8 cellular contexts compared by ENCODE assay signal in the genomic region with DNA sequence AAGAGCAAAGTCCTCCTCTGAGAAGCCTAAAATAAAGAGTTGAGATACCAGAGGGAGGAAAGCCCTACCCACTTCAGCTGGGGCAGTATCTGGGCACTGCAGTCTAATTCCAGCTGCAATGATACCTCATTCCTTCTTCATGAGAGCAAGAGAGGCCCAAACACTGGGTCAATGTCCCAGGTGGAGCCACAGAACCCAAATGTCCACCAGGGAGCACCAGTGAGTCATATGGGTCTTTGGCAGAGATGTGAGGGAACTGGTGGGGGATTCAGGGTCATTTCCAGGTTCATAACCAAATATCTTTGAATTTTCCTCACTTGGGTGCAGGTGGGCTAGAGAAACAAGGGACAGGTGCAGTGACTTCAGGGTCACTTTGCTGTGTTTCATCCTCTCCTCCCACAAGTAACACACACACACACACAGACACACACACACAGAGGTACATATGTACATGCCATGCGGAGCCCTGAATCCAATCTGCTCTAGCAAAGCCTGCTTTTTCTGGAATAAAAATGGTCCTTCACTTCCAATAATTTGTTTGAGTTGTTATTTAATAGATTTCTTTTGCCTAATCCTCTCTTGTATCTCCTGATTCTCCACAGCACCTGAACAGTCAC.
DNase-seq lines count a peak whose midpoint lies in the region; ATAC-seq, FAIRE-seq and TF ChIP-seq lines count a peak whose summit lies in the region.

No MANE protein-coding gene starts in this region.

- H3K4me1 ChIP-seq in K562 (replicated peaks in 1 of 2; ENCODE audit: control insufficient read depth in 2 of 2, insufficient read depth in 2 of 2, low read length in 2 of 2) (no peaks in the 10 kb centered on the region), HepG2 (ENCODE audit: insufficient read depth, low read length) (no peaks in the 10 kb centered on the region)

- no peak overlapping the region for H3K27ac Mint-ChIP-seq in immature natural killer cell

- H2AFZ ChIP-seq in K562 (ENCODE audit: low read depth, low read length) (no peak overlapping the region), HepG2 (ENCODE audit: low read length) (no peak overlapping the region)

- H3K27me3 Mint-ChIP-seq in immature natural killer cell (ENCODE audit: low read depth in 3 of 3): peaks cover 0 to 1% (median 0%) of the 10 kb centered on the region in 3 donors

- TF ChIP-seq EP300 in K562 (IDR thresholded peaks at IDR 0.05; ENCODE audit: low read length): no peak
- TF ChIP-seq EP300 in HepG2 (IDR thresholded peaks at IDR 0.05; ENCODE audit: low read depth in 2 of 2, low read length in 2 of 2): no peak
- no peak for TF ChIP-seq EP300 in HepG2 (CRISPR knock-in tag; IDR thresholded peaks at IDR 0.05; ENCODE audit: borderline replicate concordance)

- H3K9me3 ChIP-seq in K562 (replicated peaks; ENCODE audit: control insufficient read depth, insufficient read depth, low read depth, low read length) (no peaks in the 10 kb centered on the region), HepG2 (ENCODE audit: low read length) (no peaks in the 10 kb centered on the region)

- 0% methylated on average over 1 of the region's 1 CpG for WGBS in K562 (ENCODE audit: insufficient coverage, low coverage, missing lambda C conversion rate)
- 81% methylated on average over 1 of the region's 1 CpG for WGBS in HepG2 (ENCODE audit: low lambda C conversion rate)

- TF ChIP-seq CTCF in AG04449 (IDR thresholded peaks at IDR 0.05; ENCODE audit: insufficient read depth, low read length, missing control alignments): peak; percentile 75
- peak; percentile 82 for TF ChIP-seq CTCF in GM12872 (IDR thresholded peaks at IDR 0.05; ENCODE audit: insufficient read depth, low read depth, low read length)
- peak; percentile 66 to 76 (median 69) for TF ChIP-seq CTCF in K562 (IDR thresholded peaks at IDR 0.05 in 2 of 3, conservative IDR thresholded peaks at IDR 0.05 in 1 of 3; ENCODE audit: insufficient read depth in 2 of 3, low read depth in 1 of 3, low read length in 3 of 3)
- peak; percentile 54 for TF ChIP-seq CTCF in HepG2 (CRISPR knock-in tag; IDR thresholded peaks at IDR 0.05)

- H3K36me3 Mint-ChIP-seq in immature natural killer cell: no peaks in the 10 kb centered on the region

- H3K4me3 ChIP-seq in AG04449 (ENCODE audit: low read depth, low read length) (no peak overlapping the region), K562 (no peak overlapping the region), HepG2 (replicated peaks in 1 of 3; ENCODE audit: insufficient read depth in 1 of 3, low read depth in 2 of 3, low read length in 3 of 3) (no peak overlapping the region)

- no TSS peak for BruUV-seq in K562 (replicated peaks; lab: Mats Ljungman, UMichigan)
- BruUV-seq in HepG2 (replicated peaks; lab: Mats Ljungman, UMichigan): no TSS peak

- H3K9ac ChIP-seq in K562 (ENCODE audit: insufficient read depth in 1 of 2, low read depth in 2 of 2, low read length in 2 of 2) (no peak overlapping the region), HepG2 (ENCODE audit: insufficient read depth, low read depth, low read length) (no peak overlapping the region)

- TF ChIP-seq POLR2A in K562 (conservative IDR thresholded peaks at IDR 0.05): no peak
- TF ChIP-seq POLR2A in HepG2 (IDR thresholded peaks at IDR 0.05; ENCODE audit: insufficient read depth in 1 of 2, low read depth in 2 of 2, low read length in 2 of 2): no peak

- TF ChIP-seq RAD21 in K562 (CRISPR knock-in tag; conservative IDR thresholded peaks at IDR 0.05 in 1 of 2, IDR thresholded peaks at IDR 0.05 in 1 of 2) (peak; percentile 36 to 50; a peak in 3 of 4 replicates), HepG2 (CRISPR knock-in tag; IDR thresholded peaks at IDR 0.05) (no peak)

- H3K9me3 Mint-ChIP-seq in immature natural killer cell: peaks cover 0 to 2% (median 0%) of the 10 kb centered on the region in 6 donors

- H3K27me3 ChIP-seq in K562 (ENCODE audit: control insufficient read depth in 2 of 2, insufficient read depth in 2 of 2, low read length in 2 of 2) (peaks cover 0 to 13% of the 10 kb centered on the region in 2 experiments; a peak in 1 of 5 replicates), HepG2 (ENCODE audit: control insufficient read depth in 1 of 2, insufficient read depth in 2 of 2, low read length in 2 of 2) (no peaks in the 10 kb centered on the region)

- CTCF ChIA-PET in AG04449 (lab: Yijun Ruan, JAX) (interaction anchor here (1.4 to 8.4 kb wide), 6 partner anchors 12 to 843 kb away, joined by 3 to 54 read pairs (median 13); no protein-coding TSS in a partner anchor), K562 (lab: Yijun Ruan, JAX; ENCODE audit: low intra/inter-chr PET ratio) (interaction anchor here (0.7 kb wide), 1 partner anchor 843 kb away, joined by 4 read pairs; no protein-coding TSS in a partner anchor), HepG2 (lab: Yijun Ruan, JAX; ENCODE audit: low intra/inter-chr PET ratio, low total read pairs) (interaction anchor here (1.1 kb wide), 1 partner anchor 842 kb away, joined by 3 read pairs; no protein-coding TSS in a partner anchor)

- DNase-seq in AG04449 (ENCODE audit: low read depth, low spot score) (no peak), LoVo (ENCODE audit: low spot score) (peak; percentile 1), K562 (ENCODE audit: extremely low read depth in 1 of 4, low spot score in 3 of 4) (peak; percentile 39 to 61 (median 50)), HepG2 (ENCODE audit: low spot score) (peak; percentile 25), immature natural killer cell (no peak), NCI-H2107 treated with DMSO at 0.1 percent for 48 hours (lab: John Stamatoyannopoulos, UW; ENCODE audit: unreplicated experiment) (no peak), glomerular visceral epithelial cell (ENCODE audit: extremely low spot score) (no peak)

- in situ Hi-C loops in K562 (cut with MboI): no loop called here
- in situ Hi-C loops in HepG2 (cut with HindIII; ENCODE audit: extremely low pct_ligation_motif_present, low pct_unique_long_range_greater_than_20kb): no loop called here

- H3K36me3 ChIP-seq in K562 (ENCODE audit: control insufficient read depth, insufficient read depth, low read length) (no peaks in the 10 kb centered on the region), HepG2 (replicated peaks in 1 of 2; ENCODE audit: control insufficient read depth in 1 of 2, insufficient read depth in 2 of 2, low read length in 2 of 2) (no peaks in the 10 kb centered on the region)

- no peaks in the 10 kb centered on the region for H3K4me1 Mint-ChIP-seq in immature natural killer cell

- FAIRE-seq in K562 (lab: Jason Lieb, UNC): peak; percentile 71
- no peak for FAIRE-seq in HepG2 (lab: Jason Lieb, UNC)

- H3K9me1 ChIP-seq in K562 (ENCODE audit: control insufficient read depth, insufficient read depth, low read length): no peaks in the 10 kb centered on the region

- H3K27ac ChIP-seq in K562 (ENCODE audit: extremely low read depth, low read depth, low read length) (no peak overlapping the region), HepG2 (ENCODE audit: extremely low read length, insufficient read depth, low read length) (no peak overlapping the region)

- H3K4me2 ChIP-seq in K562 (ENCODE audit: insufficient read depth, low read length): no peak overlapping the region
- H3K4me2 ChIP-seq in HepG2 (ENCODE audit: low read depth, low read length): no peak overlapping the region

- H3K79me2 ChIP-seq in K562 (ENCODE audit: control insufficient read depth, insufficient read depth, low read length): no peaks in the 10 kb centered on the region
- no peaks in the 10 kb centered on the region for H3K79me2 ChIP-seq in HepG2 (ENCODE audit: insufficient read depth, low read length)

- intact Hi-C loops in K562 (cut with micrococcal nuclease) (loop anchor here (5.0 kb wide), 1 partner anchor 841 kb away; no protein-coding TSS in a partner anchor), HepG2 (cut with micrococcal nuclease; ENCODE audit: unreplicated experiment) (loop anchor here (2.0 kb wide), 1 partner anchor 120 kb away; no protein-coding TSS in a partner anchor)

- ATAC-seq in K562 (peak; percentile 87), HepG2 (peak; percentile 81)

- POLR2A ChIA-PET in AG04449 (lab: Yijun Ruan, JAX): no interaction called here
- POLR2A ChIA-PET in K562 (lab: Yijun Ruan, JAX): no interaction called here
- POLR2A ChIA-PET in HepG2 (lab: Yijun Ruan, JAX): no interaction called here

- no peak overlapping the region for H3K4me3 Mint-ChIP-seq in immature natural killer cell

- no peaks in the 10 kb centered on the region for H4K20me1 ChIP-seq in K562 (replicated peaks; ENCODE audit: control insufficient read depth, insufficient read depth, low read length)
- no peaks in the 10 kb centered on the region for H4K20me1 ChIP-seq in HepG2 (ENCODE audit: insufficient read depth, low read length)

TF ChIP-seq in K562, 482 proteins besides CTCF, POLR2A, EP300 and RAD21 (continues in another document):
- TF ChIP-seq, protein P1, sequence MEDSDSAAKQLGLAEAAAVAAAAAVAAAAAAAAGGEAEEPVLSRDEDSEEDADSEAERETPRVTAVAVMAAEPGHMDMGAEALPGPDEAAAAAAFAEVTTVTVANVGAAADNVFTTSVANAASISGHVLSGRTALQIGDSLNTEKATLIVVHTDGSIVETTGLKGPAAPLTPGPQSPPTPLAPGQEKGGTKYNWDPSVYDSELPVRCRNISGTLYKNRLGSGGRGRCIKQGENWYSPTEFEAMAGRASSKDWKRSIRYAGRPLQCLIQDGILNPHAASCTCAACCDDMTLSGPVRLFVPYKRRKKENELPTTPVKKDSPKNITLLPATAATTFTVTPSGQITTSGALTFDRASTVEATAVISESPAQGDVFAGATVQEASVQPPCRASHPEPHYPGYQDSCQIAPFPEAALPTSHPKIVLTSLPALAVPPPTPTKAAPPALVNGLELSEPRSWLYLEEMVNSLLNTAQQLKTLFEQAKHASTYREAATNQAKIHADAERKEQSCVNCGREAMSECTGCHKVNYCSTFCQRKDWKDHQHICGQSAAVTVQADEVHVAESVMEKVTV (CRISPR knock-in tag; IDR thresholded peaks at IDR 0.05): 0 out of 2 replicates have a peak, but pooled peaks have one; percentile 18
- no peak for TF ChIP-seq EHMT2 (IDR thresholded peaks at IDR 0.05)

TF ChIP-seq in HepG2, 621 proteins besides CTCF, POLR2A, EP300 and RAD21:
- TF ChIP-seq MATR3 (CRISPR knock-in tag; IDR thresholded peaks at IDR 0.05) (no peak), XRCC5 (optimal IDR thresholded peaks at IDR 0.05; ENCODE audit: low read length) (peak; percentile 26), STAG1 (CRISPR knock-in tag; IDR thresholded peaks at IDR 0.05) (peak; percentile 32; the same call in 1 of the 2 replicates)
TF ChIP-seq in HepG2: peak in this region for 2.

Comparison
In these comparisons a context has a peak if more than half of its experiments do, and no peak if none do; other contexts are left out.
1. DNase-seq: peak in LoVo (single experiment), K562 (4 of 4) and HepG2 (single experiment); none in AG04449 (single experiment), immature natural killer cell (0 of 3), NCI-H2107 treated with DMSO at 0.1 percent for 48 hours (single experiment) and glomerular visceral epithelial cell (single experiment).
2. Peak in every context shown above with its lines, with median percentiles within 50 percentile points of each other: CTCF ChIP-seq.